Comparison of ENCODE assay signal across 8 cellular contexts in genomic region chr5:119411935-119412623, GRCh38. TPM values are rescaled to one million over a fixed set of nuclear protein-coding genes. Genes with fewer than 3 reads are reported as not detected.
DNase-seq lines count a peak whose midpoint lies in the region; ATAC-seq and TF ChIP-seq lines count a peak whose summit lies in the region.

No MANE protein-coding gene starts in this region.

- H3K9me3 ChIP-seq in NT2/D1 (ENCODE audit: insufficient read depth, low read length) (no peaks in the 10 kb centered on the region), esophagus squamous epithelium (no peaks in the 10 kb centered on the region), mucosa of stomach (ENCODE audit: control insufficient read depth, low read length) (no peaks in the 10 kb centered on the region), thyroid gland (no peaks in the 10 kb centered on the region)

- H3K4me1 ChIP-seq in NT2/D1 (ENCODE audit: insufficient read depth, insufficient read length) (no peaks in the 10 kb centered on the region), esophagus squamous epithelium (peaks cover 7 to 31% (median 8%) of the 10 kb centered on the region in 3 donors), mucosa of stomach (ENCODE audit: control insufficient read depth, insufficient read depth, low read length) (peaks cover 24% of the 10 kb centered on the region), thyroid gland (peaks cover 0 to 6% of the 10 kb centered on the region in 2 donors)

- H3K27ac ChIP-seq in esophagus squamous epithelium = peak overlapping the region; percentile 85 to 87 (median 86)
- peak overlapping the region; percentile 80 to 84 (median 80) for H3K27ac ChIP-seq in thyroid gland

- WGBS in esophagus squamous epithelium, 2 donors = 4 to 5% methylated on average over 13 of the region's 13 CpGs
- 8 to 9% methylated on average over 13 of the region's 13 CpGs for WGBS in thyroid gland, 2 donors

- intact Hi-C loops in esophagus squamous epithelium (cut with DNase I) = loop anchor here (5.0 kb wide), 1 partner anchor 145 kb away; no protein-coding TSS in a partner anchor
- intact Hi-C loops in thyroid gland (cut with DNase I) = loop anchor here (5.0 kb wide), 1 partner anchor 425 kb away; the partner anchor contains the start of gene DTWD2

- H3K27me3 ChIP-seq in NT2/D1 (ENCODE audit: insufficient read depth, insufficient read length) = no peaks in the 10 kb centered on the region
- no peaks in the 10 kb centered on the region for H3K27me3 ChIP-seq in esophagus squamous epithelium
- H3K27me3 ChIP-seq in mucosa of stomach (ENCODE audit: control insufficient read depth, insufficient read depth, low read length) = no peaks in the 10 kb centered on the region
- H3K27me3 ChIP-seq in thyroid gland = no peaks in the 10 kb centered on the region

- H3K36me3 ChIP-seq in NT2/D1 (ENCODE audit: insufficient read depth, insufficient read length, low read length) = no peaks in the 10 kb centered on the region
- no peaks in the 10 kb centered on the region for H3K36me3 ChIP-seq in esophagus squamous epithelium
- no peaks in the 10 kb centered on the region for H3K36me3 ChIP-seq in mucosa of stomach (ENCODE audit: control insufficient read depth, insufficient read depth, low read length)
- no peaks in the 10 kb centered on the region for H3K36me3 ChIP-seq in thyroid gland

- H3K4me3 ChIP-seq in NT2/D1 (ENCODE audit: insufficient read length, low read depth) (peak overlapping the region; percentile 35), esophagus squamous epithelium (peak overlapping the region; percentile 33 to 70 (median 52)), mucosa of stomach (ENCODE audit: low read length) (peak overlapping the region; percentile 78), thyroid gland (replicated peaks in 1 of 3) (peak overlapping the region in 2 of 3 donors; percentile 25 to 35)

- ATAC-seq in GM21367 (IDR thresholded peaks at IDR 0.05; ENCODE audit: unreplicated experiment) = peak; percentile 69

- peak; percentile 85 to 97 (median 92) for TF ChIP-seq CTCF in esophagus squamous epithelium (IDR thresholded peaks at IDR 0.05)
- peak; percentile 77 to 98 (median 93) for TF ChIP-seq CTCF in thyroid gland (IDR thresholded peaks at IDR 0.05)

- TF ChIP-seq POLR2A in esophagus squamous epithelium (IDR thresholded peaks at IDR 0.05) (no peak), thyroid gland (IDR thresholded peaks at IDR 0.05) (no peak)

- H3K9ac ChIP-seq in NT2/D1 (ENCODE audit: insufficient read length, low read depth) (peak overlapping the region; percentile 44), mucosa of stomach (ENCODE audit: low read length) (peak overlapping the region; percentile 88)

- DNase-seq in DMS114 treated with DMSO at 0.1 percent for 48 hours (lab: John Stamatoyannopoulos, UW; ENCODE audit: unreplicated experiment) (peak; percentile 82), HT1080 (ENCODE audit: low read depth) (peak; percentile 72), NT2/D1 (ENCODE audit: low read depth, low spot score) (peak; percentile 47), activated T-cell treated with anti-CD3 and anti-CD28 coated beads for 4 hours (peak; percentile 42), esophagus squamous epithelium (lab: John Stamatoyannopoulos, UW) (no peak), thyroid gland (peak; percentile 66 to 69)

RNA-seq across cellular contexts. Expression of gene HSD17B4, which starts 40.2 kb away (rescaled TPM):
- 62.6 and 90.6 TPM in 2 replicates for total RNA-seq in HT1080 (2014; rRNA removed; shearing (Covaris generic))
- polyA plus RNA-seq in HT1080 (2015; cell fraction: cytosol; rRNA removed) = 73.2 and 93.6 TPM in 2 replicates
- 115 and 177 TPM in 2 replicates for polyA plus RNA-seq in HT1080 (2015; cell fraction: nucleus; rRNA removed)
- total RNA-seq in esophagus squamous epithelium (100 to 1,000 TPM; 108 to 216 (median 141) TPM), thyroid gland (100 to 1,000 TPM; 334 to 615 (median 467) TPM)

RNA-seq across cellular contexts. Expression of gene TNFAIP8, which starts 56.3 kb away (rescaled TPM):
- total RNA-seq in HT1080 (2014; rRNA removed; shearing (Covaris generic)) = 15.6 and 26.7 TPM in 2 replicates
- 26.6 and 33.2 TPM in 2 replicates for polyA plus RNA-seq in HT1080 (2015; cell fraction: cytosol; rRNA removed)
- 16.9 and 22.3 TPM in 2 replicates for polyA plus RNA-seq in HT1080 (2015; cell fraction: nucleus; rRNA removed)
- total RNA-seq in esophagus squamous epithelium = 10 to 100 TPM; 19.5 to 44.6 (median 34.9) TPM
- total RNA-seq in thyroid gland = 10 to 100 TPM; 15.7 to 36.8 (median 33.6) TPM
